Comparison of ENCODE assay signal across 23 cellular contexts in genomic region chr4:1251773-1252066, GRCh38. TPM values are rescaled to one million over a fixed set of nuclear protein-coding genes. Genes with fewer than 3 reads are reported as not detected.
DNase-seq lines count a peak whose midpoint lies in the region; ATAC-seq, FAIRE-seq and TF ChIP-seq lines count a peak whose summit lies in the region.
"Had no signal": no experiment of that assay in that cellular context is flagged by ENCODE, and none has a peak within 500 bp of the region (broad histone marks: within the 10 kb centered on the region; RNA-seq: fewer than 3 reads in every experiment).

No MANE protein-coding gene starts in this region.

- H3K9ac ChIP-seq in astrocyte (ENCODE audit: low read length) = no peak overlapping the region

- no peaks in the 10 kb centered on the region for H3K36me3 ChIP-seq in astrocyte (ENCODE audit: insufficient read depth, low read length)
- H3K36me3 ChIP-seq: left lung, uterus had no signal

- peaks cover 38% of the 10 kb centered on the region for H3K4me1 Mint-ChIP-seq in activated CD4-positive, alpha-beta T cell treated with anti-CD3 and anti-CD28 coated beads, Interleukin-2, amount 10 ng/mL, durations not matched to agents 24 days and 14 days
- peaks cover 24 to 29% (median 27%) of the 10 kb centered on the region in 3 donors for H3K4me1 Mint-ChIP-seq in IgD-negative memory B cell
- peaks cover 6% of the 10 kb centered on the region for H3K4me1 Mint-ChIP-seq in astrocyte (ENCODE audit: low read depth, unreplicated experiment)
- peaks cover 6% of the 10 kb centered on the region for H3K4me1 Mint-ChIP-seq in nephron progenitor cell
- H3K4me1 Mint-ChIP-seq in Calu3 (ENCODE audit: low read depth, unreplicated experiment) = peaks cover 3% of the 10 kb centered on the region

- no peak overlapping the region for H3K4me3 Mint-ChIP-seq in activated CD4-positive, alpha-beta T cell treated with anti-CD3 and anti-CD28 coated beads, Interleukin-2, amount 10 ng/mL, durations not matched to agents 24 days and 14 days
- peak overlapping the region in 2 of 4 donors; percentile 83 to 98 for H3K4me3 Mint-ChIP-seq in IgD-negative memory B cell
- H3K4me3 Mint-ChIP-seq in astrocyte (ENCODE audit: unreplicated experiment) = peak overlapping the region; percentile 73
- peak overlapping the region; percentile 66 for H3K4me3 Mint-ChIP-seq in nephron progenitor cell
- no peak overlapping the region for H3K4me3 Mint-ChIP-seq in Calu3 (ENCODE audit: low read depth, unreplicated experiment)
- H3K4me3 Mint-ChIP-seq: dendritic cell treated with granulocyte-macrophage colony-stimulating factor and Interleukin-4, amounts not matched to agents 40 ng/mL and 50 ng/mL, for 4 days had no signal

- intact Hi-C loops in activated CD4-positive, alpha-beta T cell treated with anti-CD3 and anti-CD28 coated beads, Interleukin-2, amount 10 ng/mL, durations not matched to agents 24 days and 14 days (cut with micrococcal nuclease) = no loop called here
- intact Hi-C loops in Calu3 (cut with micrococcal nuclease; ENCODE audit: unreplicated experiment) = no loop called here

- no peaks in the 10 kb centered on the region for H3K27me3 Mint-ChIP-seq in activated CD4-positive, alpha-beta T cell treated with anti-CD3 and anti-CD28 coated beads, Interleukin-2, amount 10 ng/mL, durations not matched to agents 24 days and 14 days
- H3K27me3 Mint-ChIP-seq in IgD-negative memory B cell = no peaks in the 10 kb centered on the region
- H3K27me3 Mint-ChIP-seq in astrocyte (ENCODE audit: low read depth, unreplicated experiment) = no peaks in the 10 kb centered on the region
- H3K27me3 Mint-ChIP-seq in nephron progenitor cell (ENCODE audit: low read depth, poor library complexity) = peaks cover 17% of the 10 kb centered on the region
- no peaks in the 10 kb centered on the region for H3K27me3 Mint-ChIP-seq in Calu3 (ENCODE audit: unreplicated experiment)

- peaks cover 32% of the 10 kb centered on the region for H3K79me2 ChIP-seq in astrocyte (ENCODE audit: insufficient read depth, low read length)

- H3K4me1 ChIP-seq in astrocyte (ENCODE audit: insufficient read depth, low read length) = peaks cover 13% of the 10 kb centered on the region

- no peak overlapping the region for H3K4me3 ChIP-seq in astrocyte (ENCODE audit: insufficient read depth, low read depth, low read length)
- H3K4me3 ChIP-seq: heart right ventricle, left lung, uterus had no signal

- peaks cover 18% of the 10 kb centered on the region for H3K9me3 Mint-ChIP-seq in activated CD4-positive, alpha-beta T cell treated with anti-CD3 and anti-CD28 coated beads, Interleukin-2, amount 10 ng/mL, durations not matched to agents 24 days and 14 days
- H3K9me3 Mint-ChIP-seq in IgD-negative memory B cell (peaks cover 0 to 3% (median 3%) of the 10 kb centered on the region in 3 donors), astrocyte (ENCODE audit: unreplicated experiment) (peaks cover 50% of the 10 kb centered on the region), nephron progenitor cell (peaks cover 70% of the 10 kb centered on the region), Calu3 (ENCODE audit: low read depth, unreplicated experiment) (peaks cover 15% of the 10 kb centered on the region)

- FAIRE-seq in astrocyte (lab: Jason Lieb, UNC) = no peak
- FAIRE-seq: A204.1, bronchial epithelial cell, H1 had no signal

- DNase-seq in activated CD4-positive, alpha-beta T cell treated with anti-CD3 and anti-CD28 coated beads, Interleukin-2, amount 10 ng/mL, durations not matched to agents 24 days and 14 days = no peak
- DNase-seq in activated CD4-positive, alpha-beta T cell treated with anti-CD3 and anti-CD28 coated beads for 4 hours = no peak
- no peak for DNase-seq in astrocyte (ENCODE audit: low read depth)
- DNase-seq in nephron progenitor cell = no peak
- DNase-seq in Calu3 = no peak
- DNase-seq: activated CD4-positive, CD25-positive, alpha-beta regulatory T cell treated with anti-CD3 and anti-CD28 coated beads, Interleukin-2, amount 50 U/mL, for 72 hours; activated CD8-positive, alpha-beta memory T cell treated with anti-CD3 and anti-CD28 coated beads, Interleukin-2, amount 50 U/mL, for 48 hours; BE2C; heart right ventricle; KG1; MV-4-11; NCI-H1694 treated with DMSO at 0.1 percent for 48 hours; occipital lobe; uterus had no signal

- no peak overlapping the region for H3K4me2 ChIP-seq in astrocyte (ENCODE audit: low read length)

- no peak for TF ChIP-seq CTCF in astrocyte (IDR thresholded peaks at IDR 0.05; ENCODE audit: insufficient read depth, low read depth, low read length)
- no peak for TF ChIP-seq CTCF in nephron progenitor cell (IDR thresholded peaks at IDR 0.05)
- no peak for TF ChIP-seq CTCF in Calu3 (IDR thresholded peaks at IDR 0.05; ENCODE audit: unreplicated experiment)

- H3K36me3 Mint-ChIP-seq in activated CD4-positive, alpha-beta T cell treated with anti-CD3 and anti-CD28 coated beads, Interleukin-2, amount 10 ng/mL, durations not matched to agents 24 days and 14 days (ENCODE audit: low read depth) = peaks cover 57% of the 10 kb centered on the region
- H3K36me3 Mint-ChIP-seq in IgD-negative memory B cell = no peaks in the 10 kb centered on the region
- H3K36me3 Mint-ChIP-seq in astrocyte (ENCODE audit: low read depth, unreplicated experiment) = peaks cover 26% of the 10 kb centered on the region
- H3K36me3 Mint-ChIP-seq in nephron progenitor cell (ENCODE audit: low read depth) = peaks cover 56% of the 10 kb centered on the region
- peaks cover 30% of the 10 kb centered on the region for H3K36me3 Mint-ChIP-seq in Calu3 (ENCODE audit: insufficient read depth, unreplicated experiment)

- peaks cover 8% of the 10 kb centered on the region for H4K20me1 ChIP-seq in astrocyte (ENCODE audit: insufficient read depth, low read length)

- no peak overlapping the region for H2AFZ ChIP-seq in astrocyte (ENCODE audit: low read depth, low read length)

- BruUV-seq in Calu3 (replicated peaks; lab: Mats Ljungman, UMichigan) = no TSS peak

- peak overlapping the region; percentile 58 for H3K27ac Mint-ChIP-seq in activated CD4-positive, alpha-beta T cell treated with anti-CD3 and anti-CD28 coated beads, Interleukin-2, amount 10 ng/mL, durations not matched to agents 24 days and 14 days
- H3K27ac Mint-ChIP-seq in IgD-negative memory B cell (peak overlapping the region in 2 of 3 donors; percentile 69 to 100), astrocyte (ENCODE audit: unreplicated experiment) (no peak overlapping the region), nephron progenitor cell (no peak overlapping the region), Calu3 (ENCODE audit: unreplicated experiment) (no peak overlapping the region)
- H3K27ac Mint-ChIP-seq: dendritic cell treated with granulocyte-macrophage colony-stimulating factor and Interleukin-4, amounts not matched to agents 40 ng/mL and 50 ng/mL, for 4 days had no signal

- H3K27me3 ChIP-seq in astrocyte (ENCODE audit: insufficient read depth, low read length) = no peaks in the 10 kb centered on the region
- H3K27me3 ChIP-seq: BE2C, heart right ventricle, left lung, uterus had no signal

- CTCF ChIA-PET in Calu3 (lab: Charles Lee) = no interaction called here

- H3K27ac ChIP-seq in astrocyte (ENCODE audit: low read depth, low read length) = no peak overlapping the region
- H3K27ac ChIP-seq: left lung, uterus had no signal

- no peak for ATAC-seq in GM21526 (IDR thresholded peaks at IDR 0.05; ENCODE audit: low FRiP score, unreplicated experiment)
- ATAC-seq in GM21825 (IDR thresholded peaks at IDR 0.05; ENCODE audit: unreplicated experiment) = no peak
- ATAC-seq: heart right ventricle, left lung, SK-N-SH treated with all-trans-retinoic acid at 6 μM for 48 hours had no signal

- peaks cover 29% of the 10 kb centered on the region for H3K9me3 ChIP-seq in astrocyte (ENCODE audit: insufficient read depth, low read depth, low read length)
- H3K9me3 ChIP-seq: BE2C, uterus had no signal

RNA-seq across cellular contexts. Expression of gene CTBP1, which starts 2.8 kb away (rescaled TPM):
- total RNA-seq in activated CD4-positive, alpha-beta T cell treated with anti-CD3 and anti-CD28 coated beads, Interleukin-2, amount 10 ng/mL, durations not matched to agents 24 days and 14 days = 190 and 200 TPM in 2 replicates
- polyA plus RNA-seq in IgD-negative memory B cell = 36.5 TPM
- total RNA-seq in astrocyte = 115 and 136 TPM in 2 replicates
- 115 and 130 TPM in 2 replicates for total RNA-seq in Calu3 (2022)

RNA-seq across cellular contexts. Expression of gene MAEA, which starts 38.0 kb away (rescaled TPM):
- 61.3 and 62.6 TPM in 2 replicates for total RNA-seq in activated CD4-positive, alpha-beta T cell treated with anti-CD3 and anti-CD28 coated beads, Interleukin-2, amount 10 ng/mL, durations not matched to agents 24 days and 14 days
- polyA plus RNA-seq in IgD-negative memory B cell = 67.1 TPM
- total RNA-seq in astrocyte (73.3 and 79.3 TPM in 2 replicates), Calu3 (2022) (59.0 and 59.6 TPM in 2 replicates)

Comparison
In these comparisons a context has a peak if more than half of its experiments do, and no peak if none do; other contexts are left out.
1. H3K27ac Mint-ChIP-seq: peak in activated CD4-positive, alpha-beta T cell treated with anti-CD3 and anti-CD28 coated beads, Interleukin-2, amount 10 ng/mL, durations not matched to agents 24 days and 14 days (single experiment) and IgD-negative memory B cell (2 of 3); none in astrocyte (single experiment), nephron progenitor cell (single experiment) and Calu3 (single experiment).
2. H3K4me3 Mint-ChIP-seq: peak in astrocyte (single experiment) and nephron progenitor cell (single experiment); none in activated CD4-positive, alpha-beta T cell treated with anti-CD3 and anti-CD28 coated beads, Interleukin-2, amount 10 ng/mL, durations not matched to agents 24 days and 14 days (single experiment) and Calu3 (single experiment).